In the genomic region with DNA sequence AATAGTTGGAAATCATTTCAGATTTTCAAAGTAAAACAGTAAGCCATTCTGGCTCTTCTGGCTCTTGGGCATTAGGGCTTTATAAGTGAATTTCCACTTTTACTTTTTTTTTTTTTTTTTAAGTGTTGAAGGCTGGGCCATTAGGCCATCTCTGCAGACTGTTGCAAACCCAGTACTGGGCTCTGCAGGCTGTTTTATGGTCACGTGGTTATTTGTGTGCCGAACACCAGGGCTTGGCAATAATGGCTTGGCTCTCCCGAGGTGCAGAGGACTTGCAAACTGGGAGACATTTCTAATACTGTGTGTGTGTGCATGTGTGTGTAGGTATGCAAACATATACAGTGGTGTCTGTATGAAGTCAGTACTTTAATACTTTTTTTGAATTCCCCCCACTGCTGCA, we compare ENCODE assay signal across 21 cellular contexts.
"Had no signal": no experiment of that assay in that cellular context is flagged by ENCODE, and none has a peak within 500 bp of the region (broad histone marks: within the 10 kb centered on the region; RNA-seq: fewer than 3 reads in every experiment).

No MANE protein-coding gene starts in this region.

- H3K9me3 ChIP-seq: SK-N-SH had no signal

- H3K4me3 Mint-ChIP-seq: IgD-negative memory B cell had no signal

- H3K36me3 Mint-ChIP-seq: IgD-negative memory B cell had no signal

- FAIRE-seq: RCC 7860 had no signal

- H3K9ac ChIP-seq: SK-N-SH had no signal

- H3K4me2 ChIP-seq: SK-N-SH had no signal

- H3K4me1 Mint-ChIP-seq: IgD-negative memory B cell had no signal

- H3K27ac Mint-ChIP-seq: IgD-negative memory B cell had no signal

- DNase-seq: KBM-7, NCI-H1092, NCI-H1105 treated with DMSO at 0.1 percent for 48 hours, NCI-H1417 treated with DMSO at 0.1 percent for 48 hours, NCI-H146, NCI-H1694 treated with DMSO at 0.1 percent for 48 hours, NCI-H1930, NCI-H2081, NCI-H2107, NCI-H2227 treated with DMSO at 0.1 percent for 48 hours, NCI-H510A, NCI-H524 treated with DMSO at 0.1 percent for 48 hours, NCI-H69, NCI-H774, Right ventricle myocardium superior, RPMI8226, SIG-M5, SK-N-SH, SW 1271 had no signal
